In genomic region chr10:30667982-30668381, GRCh38 we compare ENCODE assay signal across 8 cellular contexts. TPM values are rescaled to one million over a fixed set of nuclear protein-coding genes. Genes with fewer than 3 reads are reported as not detected.
"Had no signal": no experiment of that assay in that cellular context is flagged by ENCODE, and none has a peak within 500 bp of the region (broad histone marks: within the 10 kb centered on the region; RNA-seq: fewer than 3 reads in every experiment).

No MANE protein-coding gene starts in this region.

RNA-seq across cellular contexts. Expression of gene LYZL2, which starts 38.4 kb away (rescaled TPM):
- total RNA-seq: activated CD4-positive, alpha-beta memory T cell treated with anti-CD3 and anti-CD28 coated beads, Interleukin-2, amount 10 ng/mL, durations not matched to agents 7 days and 5 days; activated CD8-positive, alpha-beta memory T cell treated with anti-CD3 and anti-CD28 coated beads, Interleukin-2, amount 10 ng/mL, durations not matched to agents 7 days and 5 days; LHCN-M2; OCI-LY7; PC-9; SJCRH30; T-helper 1 cell treated with Interleukin-12 subunit alpha and Interleukin-12 subunit beta and Interleukin-4 antibody, amounts not matched to agents 30 ng/mL and 1 ng/mL, for 36 hours; T-helper 2 cell treated with Interferon-gamma antibody and Interleukin-4, amounts not matched to agents 100 ng/mL and 5 ng/mL, for 36 hours had no signal
